In genomic region chr17:17749921-17750320, GRCh38 we compare ENCODE assay signal across 8 cellular contexts.
A peak's percentile ranks its signal among the peaks of the same experiment; 100 is the strongest.
DNase-seq lines count a peak whose midpoint lies in the region; ATAC-seq and TF ChIP-seq lines count a peak whose summit lies in the region.

No MANE protein-coding gene starts in this region.

- DNase-seq in A172 (ENCODE audit: low spot score) (peak; percentile 40), GM13977 (ENCODE audit: low spot score) (peak; percentile 72), PC-3 (peak; percentile 42), hepatic stellate cell (ENCODE audit: low spot score) (peak; percentile 70), NCI-H446 treated with DMSO at 0.1 percent for 48 hours (lab: John Stamatoyannopoulos, UW) (no peak)
- peak; percentile 22 for DNase-seq in activated gamma-delta T cell treated with anti-CD3 and anti-CD28 coated beads, Interleukin-2, amount 50 U/mL, for 16 hours (ENCODE audit: low read depth)
- peak; percentile 29 to 31 for DNase-seq in stimulated activated CD4-positive, alpha-beta T cell treated with anti-CD3 and anti-CD28 coated beads, Interleukin-4, amount 100 ng/mL, for 4 hours

- ATAC-seq in PC-3, result no peak
- no peak for ATAC-seq in HG03159 (IDR thresholded peaks at IDR 0.05; ENCODE audit: unreplicated experiment)

- intact Hi-C loops in PC-3 (cut with micrococcal nuclease), result loop anchor here (5.0 kb wide), 1 partner anchor 58 kb away; no protein-coding TSS in a partner anchor

- H3K9ac ChIP-seq in PC-3 (ENCODE audit: low read length), result no peak overlapping the region

- H3K79me2 ChIP-seq in PC-3 (ENCODE audit: low read length), result peaks cover 77% of the 10 kb centered on the region

- no peaks in the 10 kb centered on the region for H4K20me1 ChIP-seq in PC-3 (ENCODE audit: low read length)

- no peak overlapping the region for H2AFZ ChIP-seq in PC-3 (ENCODE audit: low read length)

- CTCF ChIA-PET in PC-3 (lab: Charles Lee), result no interaction called here

- H3K4me2 ChIP-seq in PC-3 (ENCODE audit: low read length), result no peak overlapping the region

- H3K27me3 ChIP-seq in PC-3 (ENCODE audit: low read length), result no peaks in the 10 kb centered on the region

- BruUV-seq in PC-3 (replicated peaks; lab: Mats Ljungman, UMichigan), result no TSS peak

- H3K9me2 ChIP-seq in PC-3 (replicated peaks; ENCODE audit: low read length), result no peaks in the 10 kb centered on the region

- H3K4me1 ChIP-seq in PC-3 (ENCODE audit: insufficient read depth, low read length), result peaks cover 22% of the 10 kb centered on the region

- POLR2A ChIA-PET in PC-3 (lab: Charles Lee; ENCODE audit: unreplicated experiment), result no interaction called here

- no peak overlapping the region for H3K4me3 ChIP-seq in PC-3 (ENCODE audit: low read length)

- H3K27ac ChIP-seq in PC-3 (ENCODE audit: low read length), result no peak overlapping the region

- H3K36me3 ChIP-seq in PC-3 (ENCODE audit: low read depth, low read length), result no peaks in the 10 kb centered on the region

- TF ChIP-seq CTCF in GM13977 (IDR thresholded peaks at IDR 0.05; ENCODE audit: extremely low read depth, insufficient read depth, missing control alignments), result no peak
- TF ChIP-seq CTCF in PC-3 (conservative IDR thresholded peaks at IDR 0.05; ENCODE audit: low read depth, low read length), result no peak

- H3F3A ChIP-seq in PC-3 (ENCODE audit: low read length, unreplicated experiment), result no peaks in the 10 kb centered on the region

- H3K9me3 ChIP-seq in PC-3 (ENCODE audit: low read length), result no peaks in the 10 kb centered on the region

- in situ Hi-C loops in GM13977 (cut with MboI; ENCODE audit: low pct_unique_long_range_greater_than_20kb, low sequenced_read_pairs, unreplicated experiment), result no loop called here
